In the genomic region with DNA sequence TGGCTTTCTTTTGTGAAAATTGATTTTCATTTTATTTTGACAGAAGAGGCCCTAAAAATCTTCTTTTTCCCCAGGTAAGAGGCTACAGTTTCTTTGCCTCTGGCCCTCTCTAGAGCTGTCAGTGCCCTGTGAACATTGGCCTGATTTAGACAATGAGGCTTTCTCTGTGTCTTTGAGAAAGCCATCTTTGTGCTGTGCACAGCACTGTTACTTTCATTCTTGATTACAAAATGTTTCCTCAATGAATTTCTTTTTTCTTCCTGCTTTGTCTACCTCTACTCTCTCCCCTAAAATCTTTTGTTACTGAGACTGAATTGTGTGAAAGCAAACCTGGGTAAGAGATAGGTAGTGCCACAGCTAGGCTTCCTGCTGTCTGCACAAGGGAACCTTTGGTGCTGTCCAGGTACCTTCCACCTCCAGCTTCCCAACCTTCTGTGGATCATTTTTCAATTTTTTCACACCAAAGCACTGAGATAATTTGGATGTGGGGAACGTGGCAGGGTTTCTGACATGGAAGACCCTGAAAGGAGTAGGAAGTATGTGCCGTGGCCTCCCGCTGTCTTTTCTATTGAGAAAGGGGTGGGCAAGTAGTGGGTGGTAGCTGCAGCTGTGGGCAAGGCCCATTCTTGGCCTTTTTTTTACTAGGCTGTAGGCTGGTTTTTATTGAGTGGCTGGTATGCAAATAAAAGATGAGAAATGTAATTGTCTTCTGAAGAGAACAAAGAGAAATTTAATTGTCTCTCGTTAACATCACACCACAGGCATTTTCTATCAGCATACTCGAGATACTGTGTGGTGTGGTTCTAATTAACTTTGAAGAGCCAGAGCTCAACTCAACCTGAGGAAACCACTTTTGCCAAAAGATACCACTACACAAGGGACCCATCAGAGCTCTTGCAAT, we compare ENCODE assay signal across 9 cellular contexts. TPM values are rescaled to one million over a fixed set of nuclear protein-coding genes. Genes with fewer than 3 reads are reported as not detected.
DNase-seq lines count a peak whose midpoint lies in the region; ATAC-seq and TF ChIP-seq lines count a peak whose summit lies in the region.
"Had no signal": no experiment of that assay in that cellular context is flagged by ENCODE, and none has a peak within 500 bp of the region (broad histone marks: within the 10 kb centered on the region; RNA-seq: fewer than 3 reads in every experiment).

No MANE protein-coding gene starts in this region.

- no peak for DNase-seq in GM12864 (ENCODE audit: low read depth)
- peak; percentile 73 for DNase-seq in OCI-M1 (lab: John Stamatoyannopoulos, UW)
- DNase-seq in effector memory CD8-positive, alpha-beta T cell, result no peak
- peak; percentile 70 for DNase-seq in putamen (ENCODE audit: low spot score)
- DNase-seq in NCI-H1105 treated with DMSO at 0.1 percent for 48 hours (lab: John Stamatoyannopoulos, UW), result no peak
- DNase-seq in A172 (ENCODE audit: low spot score), result no peak
- no peak for DNase-seq in stimulated activated naive CD4-positive, alpha-beta T cell treated with Interleukin-2 at 50 U/mL for 16 hours (lab: John Stamatoyannopoulos, UW)
- DNase-seq: H7 had no signal

- no peaks in the 10 kb centered on the region for H3K27me3 Mint-ChIP-seq in effector memory CD8-positive, alpha-beta T cell

- peak overlapping the region; percentile 88 to 89 for H3K27ac Mint-ChIP-seq in effector memory CD8-positive, alpha-beta T cell

- no peaks in the 10 kb centered on the region for H3K9me3 Mint-ChIP-seq in effector memory CD8-positive, alpha-beta T cell

- H3K4me3 ChIP-seq in GM12864 (ENCODE audit: low read depth, low read length), result peak overlapping the region; percentile 28; the same call in 1 of the 2 replicates

- no peak for TF ChIP-seq CTCF in GM12864 (IDR thresholded peaks at IDR 0.05; ENCODE audit: low read depth, low read length, missing control alignments)

- H3K36me3 Mint-ChIP-seq in effector memory CD8-positive, alpha-beta T cell (ENCODE audit: insufficient read depth), result peaks cover 50% of the 10 kb centered on the region

- peaks cover 63 to 90% of the 10 kb centered on the region in 2 donors for H3K4me1 Mint-ChIP-seq in effector memory CD8-positive, alpha-beta T cell (ENCODE audit: low read depth in 2 of 2)

- peak; percentile 53 for ATAC-seq in effector memory CD8-positive, alpha-beta T cell (replicated peaks)
- no peak for ATAC-seq in HG02678 (IDR thresholded peaks at IDR 0.05; ENCODE audit: unreplicated experiment)

- peak overlapping the region; percentile 68 to 70 for H3K4me3 Mint-ChIP-seq in effector memory CD8-positive, alpha-beta T cell

RNA-seq across cellular contexts. Expression of a gene that starts 21.0 kb away (rescaled TPM):
- 18.2 and 20.5 TPM in 2 replicates for total RNA-seq in A172 (2014; rRNA removed; shearing (Covaris generic))

RNA-seq across cellular contexts. Expression of a gene that starts 53.1 kb away (rescaled TPM):
- 111 and 135 TPM in 2 replicates for total RNA-seq in A172 (2014; rRNA removed; shearing (Covaris generic))

Comparison
In these comparisons a context has a peak if more than half of its experiments do, and no peak if none do; other contexts are left out.
1. DNase-seq: peak in OCI-M1 (single experiment) and putamen (single experiment); none in GM12864 (single experiment), effector memory CD8-positive, alpha-beta T cell (0 of 3), NCI-H1105 treated with DMSO at 0.1 percent for 48 hours (single experiment), A172 (single experiment) and stimulated activated naive CD4-positive, alpha-beta T cell treated with Interleukin-2 at 50 U/mL for 16 hours (single experiment).